In genomic region chr2:138373993-138374408, GRCh38 we compare ENCODE assay signal across 8 cellular contexts.
DNase-seq lines count a peak whose midpoint lies in the region; ATAC-seq and TF ChIP-seq lines count a peak whose summit lies in the region.

No MANE protein-coding gene starts in this region.

- 14% methylated on average over 1 of the region's 1 CpG for WGBS in smooth muscle cell (ENCODE audit: low lambda C conversion rate)

- CTCF ChIA-PET in AG04449 (lab: Yijun Ruan, JAX) = interaction anchor here (0.8 to 3.3 kb wide), 20 partner anchors 9 to 472 kb away, joined by 3 to 14 read pairs (median 4); no protein-coding TSS in a partner anchor

- no peaks in the 10 kb centered on the region for H3K36me3 ChIP-seq in smooth muscle cell (ENCODE audit: low read depth)

- H3K4me2 ChIP-seq in smooth muscle cell = no peak overlapping the region

- H4K20me1 ChIP-seq in smooth muscle cell (ENCODE audit: low read depth) = no peaks in the 10 kb centered on the region

- ATAC-seq in GM18498 (IDR thresholded peaks at IDR 0.05; ENCODE audit: unreplicated experiment) (peak; percentile 69), GM19397 (IDR thresholded peaks at IDR 0.05; ENCODE audit: unreplicated experiment) (no peak)

- H3K27ac ChIP-seq in smooth muscle cell (ENCODE audit: low read depth) = no peak overlapping the region

- POLR2A ChIA-PET in AG04449 (lab: Yijun Ruan, JAX) = no interaction called here

- no peak overlapping the region for H3K9ac ChIP-seq in smooth muscle cell (ENCODE audit: low read depth)

- H3K4me3 ChIP-seq in AG04449 (ENCODE audit: low read depth, low read length) (no peak overlapping the region), foreskin fibroblast (ENCODE audit: low read depth in 1 of 2, low read length in 2 of 2) (no peak overlapping the region), smooth muscle cell (no peak overlapping the region)

- H2AFZ ChIP-seq in smooth muscle cell (ENCODE audit: low read depth) = no peak overlapping the region

- H3K4me1 ChIP-seq in smooth muscle cell (ENCODE audit: low read depth) = no peaks in the 10 kb centered on the region

- no peaks in the 10 kb centered on the region for H3K9me3 ChIP-seq in smooth muscle cell (replicated peaks; ENCODE audit: low read depth)

- no peaks in the 10 kb centered on the region for H3K79me2 ChIP-seq in smooth muscle cell (ENCODE audit: low read depth)

- DNase-seq in AG04449 (ENCODE audit: low read depth, low spot score) (no peak), KG1 (lab: John Stamatoyannopoulos, UW) (peak; percentile 19), SK-N-DZ (ENCODE audit: low spot score) (peak; percentile 45), foreskin fibroblast (peak; percentile 34 to 77), smooth muscle cell (lab: John Stamatoyannopoulos, UW; ENCODE audit: unreplicated experiment) (no peak), GM19238 (ENCODE audit: insufficient read length, low spot score) (no peak)

- no peaks in the 10 kb centered on the region for H3F3A ChIP-seq in smooth muscle cell (ENCODE audit: low read depth)

- TF ChIP-seq CTCF in AG04449 (IDR thresholded peaks at IDR 0.05; ENCODE audit: insufficient read depth, low read length, missing control alignments) (peak; percentile 49), foreskin fibroblast (IDR thresholded peaks at IDR 0.05; ENCODE audit: low read depth, low read length) (peak; percentile 66), smooth muscle cell (IDR thresholded peaks at IDR 0.05; ENCODE audit: borderline replicate concordance, insufficient read depth, poor library complexity, severe bottlenecking) (peak; percentile 75)

- H3K27me3 ChIP-seq in smooth muscle cell (ENCODE audit: low read depth) = no peaks in the 10 kb centered on the region

Comparison
In these comparisons a context has a peak if more than half of its experiments do, and no peak if none do; other contexts are left out.
1. DNase-seq: peak in KG1 (single experiment), SK-N-DZ (single experiment) and foreskin fibroblast (2 of 2); none in AG04449 (single experiment), smooth muscle cell (single experiment) and GM19238 (single experiment).
2. Peak in every context shown above with its lines, with median percentiles within 50 percentile points of each other: CTCF ChIP-seq.